In genomic region chr16:67108931-67109406, GRCh38 we compare ENCODE assay signal across 9 cellular contexts. TPM values are rescaled to one million over a fixed set of nuclear protein-coding genes. Genes with fewer than 3 reads are reported as not detected.
DNase-seq lines count a peak whose midpoint lies in the region; ATAC-seq, FAIRE-seq and TF ChIP-seq lines count a peak whose summit lies in the region.
"Had no signal": no experiment of that assay in that cellular context is flagged by ENCODE, and none has a peak within 500 bp of the region (broad histone marks: within the 10 kb centered on the region; RNA-seq: fewer than 3 reads in every experiment).

No MANE protein-coding gene starts in this region.

- H3K27me3 ChIP-seq in right atrium auricular region: no peaks in the 10 kb centered on the region
- H3K27me3 ChIP-seq in bronchial epithelial cell (ENCODE audit: control insufficient read depth, insufficient read depth, low read length): no peaks in the 10 kb centered on the region
- H3K27me3 ChIP-seq in mucosa of stomach (ENCODE audit: control insufficient read depth, insufficient read depth, low read length): no peaks in the 10 kb centered on the region
- H3K27me3 ChIP-seq in vagina: no peaks in the 10 kb centered on the region

- peak overlapping the region; percentile 94 to 98 for H3K4me3 ChIP-seq in right atrium auricular region
- peak overlapping the region; percentile 76 for H3K4me3 ChIP-seq in bronchial epithelial cell (ENCODE audit: low read depth, low read length)
- H3K4me3 ChIP-seq in mucosa of stomach (ENCODE audit: low read length): peak overlapping the region; percentile 3
- peak overlapping the region; percentile 88 to 99 for H3K4me3 ChIP-seq in vagina

- H3K27ac ChIP-seq in right atrium auricular region (peak overlapping the region; percentile 77 to 88), vagina (peak overlapping the region; percentile 84)

- H3K4me1 ChIP-seq in right atrium auricular region: peaks cover 0 to 25% of the 10 kb centered on the region in 2 donors
- peaks cover 38% of the 10 kb centered on the region for H3K4me1 ChIP-seq in mucosa of stomach (ENCODE audit: control insufficient read depth, insufficient read depth, low read length)
- peaks cover 66% of the 10 kb centered on the region for H3K4me1 ChIP-seq in vagina

- intact Hi-C loops in left cardiac atrium (cut with DNase I) (no loop called here), vagina (cut with DNase I) (no loop called here)

- FAIRE-seq in bronchial epithelial cell (lab: Jason Lieb, UNC): no peak
- FAIRE-seq: G401.6 had no signal

- no peak for DNase-seq in right atrium auricular region (ENCODE audit: low spot score)
- no peak for DNase-seq in left cardiac atrium
- no peak for DNase-seq in bronchial epithelial cell (ENCODE audit: low read depth)
- peak in 1 of 2 donors; percentile 86 for DNase-seq in vagina (ENCODE audit: extremely low spot score in 2 of 2)
- DNase-seq in amniotic stem cell (lab: John Stamatoyannopoulos, UW): no peak
- no peak for DNase-seq in NCI-H187 treated with DMSO at 0.1 percent for 48 hours (lab: John Stamatoyannopoulos, UW)

- TF ChIP-seq CTCF in right atrium auricular region (IDR thresholded peaks at IDR 0.05) (no peak), bronchial epithelial cell (IDR thresholded peaks at IDR 0.05; ENCODE audit: insufficient read depth, low read length, severe bottlenecking) (no peak), vagina (IDR thresholded peaks at IDR 0.05) (no peak)

- no peaks in the 10 kb centered on the region for H3K36me3 ChIP-seq in right atrium auricular region
- H3K36me3 ChIP-seq in bronchial epithelial cell (ENCODE audit: control insufficient read depth, insufficient read depth, low read length): no peaks in the 10 kb centered on the region
- H3K36me3 ChIP-seq in mucosa of stomach (ENCODE audit: control insufficient read depth, insufficient read depth, low read length): no peaks in the 10 kb centered on the region
- no peaks in the 10 kb centered on the region for H3K36me3 ChIP-seq in vagina

- TF ChIP-seq POLR2A in vagina (IDR thresholded peaks at IDR 0.05): no peak

- H3K9ac ChIP-seq in mucosa of stomach (ENCODE audit: low read length): peak overlapping the region; percentile 63

- no peaks in the 10 kb centered on the region for H3K9me3 ChIP-seq in right atrium auricular region
- no peaks in the 10 kb centered on the region for H3K9me3 ChIP-seq in mucosa of stomach (ENCODE audit: control insufficient read depth, low read length)
- H3K9me3 ChIP-seq in vagina: no peaks in the 10 kb centered on the region

- no peak for ATAC-seq in left cardiac atrium
- no peak for ATAC-seq in GM19467 (IDR thresholded peaks at IDR 0.05; ENCODE audit: unreplicated experiment)

RNA-seq across cellular contexts. Expression of gene PHAF1, which starts 0.8 kb away (rescaled TPM):
- total RNA-seq in right atrium auricular region: 10 to 100 TPM; 10.3 TPM
- total RNA-seq in left cardiac atrium: 10 to 100 TPM; 11.0 to 11.8 TPM
- total RNA-seq in bronchial epithelial cell: 7.6 and 16.3 TPM in 2 replicates
- total RNA-seq in vagina: 23.3 TPM

RNA-seq across cellular contexts. Expression of gene B3GNT9, which starts 41.8 kb away (rescaled TPM):
- 10 to 100 TPM; 12.2 to 31.6 TPM for total RNA-seq in right atrium auricular region
- total RNA-seq in left cardiac atrium: 10 to 100 TPM; 11.3 to 15.1 TPM
- 8.7 and 11.4 TPM in 2 replicates for total RNA-seq in bronchial epithelial cell
- 12.8 TPM for total RNA-seq in vagina

RNA-seq across cellular contexts. Expression of gene TRADD, which starts 50.7 kb away (rescaled TPM):
- total RNA-seq in right atrium auricular region: 10 to 100 TPM; 12.8 to 16.1 TPM
- total RNA-seq in left cardiac atrium: 10 to 100 TPM; 10.6 to 11.1 TPM
- total RNA-seq in bronchial epithelial cell: 31.9 and 35.8 TPM in 2 replicates
- 22.3 TPM for total RNA-seq in vagina

RNA-seq across cellular contexts. Expression of gene FBXL8, which starts 50.8 kb away (rescaled TPM):
- total RNA-seq in right atrium auricular region: 10 to 100 TPM in 1 of 2 donors, 1 to 10 TPM in 1; 9.5 to 11.6 TPM
- total RNA-seq in left cardiac atrium: 1 to 10 TPM; 8.0 to 8.5 TPM
- total RNA-seq in bronchial epithelial cell: 4.1 and 4.5 TPM in 2 replicates
- total RNA-seq in vagina: 31.4 TPM

RNA-seq across cellular contexts. Expression of gene HSF4, which starts 55.6 kb away (rescaled TPM):
- total RNA-seq in right atrium auricular region: 100 to 1,000 TPM in 1 of 2 donors, 10 to 100 TPM in 1; 15.3 to 157 TPM
- total RNA-seq in left cardiac atrium: 10 to 100 TPM; 24.3 to 48.1 TPM
- total RNA-seq in bronchial epithelial cell: 3.7 and 8.1 TPM in 2 replicates
- total RNA-seq in vagina: 54.3 TPM

Comparison
In these comparisons a context has a peak if more than half of its experiments do, and no peak if none do; other contexts are left out.
1. H3K4me3 ChIP-seq: peak in every context shown above with its lines; median percentile 96 in right atrium auricular region; 94 in vagina; 76 in bronchial epithelial cell; 3 in mucosa of stomach.